13 cellular contexts compared by ENCODE assay signal in the genomic region with DNA sequence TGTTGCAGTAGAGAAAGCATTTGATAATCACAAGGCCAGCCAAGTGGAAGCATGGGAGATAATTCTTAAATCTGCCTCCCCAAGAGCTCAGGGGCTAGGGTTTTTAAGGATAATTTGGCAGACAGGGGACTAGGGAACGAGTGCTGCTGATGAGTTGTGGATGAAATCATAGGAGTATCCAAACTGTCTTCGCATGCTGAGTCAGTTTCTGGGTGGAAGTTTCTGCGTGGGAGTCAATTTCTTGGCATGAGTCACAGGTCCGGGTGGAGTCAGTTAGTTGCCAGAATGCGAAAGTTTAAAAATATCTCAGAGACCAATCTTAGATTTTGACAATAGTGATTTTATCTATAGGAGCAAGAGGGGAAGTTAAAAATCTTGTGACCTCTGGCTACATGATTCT.
DNase-seq lines count a peak whose midpoint lies in the region; ATAC-seq and TF ChIP-seq lines count a peak whose summit lies in the region.
"Had no signal": no experiment of that assay in that cellular context is flagged by ENCODE, and none has a peak within 500 bp of the region (broad histone marks: within the 10 kb centered on the region; RNA-seq: fewer than 3 reads in every experiment).

No MANE protein-coding gene starts in this region.

- no peak overlapping the region for H3K27ac ChIP-seq in RWPE1
- H3K27ac ChIP-seq: Peyer's patch had no signal

- H3K36me3 Mint-ChIP-seq in stimulated activated naive CD8-positive, alpha-beta T cell treated with anti-CD3 and anti-CD28 coated beads, Interleukin-15, Interleukin-2, amounts not matched to agents 100 ng/mL and 50 ng/mL, for 24 hours (ENCODE audit: low read depth): no peaks in the 10 kb centered on the region
- H3K36me3 Mint-ChIP-seq: naive B cell had no signal

- peak overlapping the region; percentile 59 for H3K27ac Mint-ChIP-seq in stimulated activated naive CD8-positive, alpha-beta T cell treated with anti-CD3 and anti-CD28 coated beads, Interleukin-15, Interleukin-2, amounts not matched to agents 100 ng/mL and 50 ng/mL, for 24 hours
- H3K27ac Mint-ChIP-seq: B cell, naive B cell had no signal

- peaks cover 17% of the 10 kb centered on the region for H3K4me1 Mint-ChIP-seq in stimulated activated naive CD8-positive, alpha-beta T cell treated with anti-CD3 and anti-CD28 coated beads, Interleukin-15, Interleukin-2, amounts not matched to agents 100 ng/mL and 50 ng/mL, for 24 hours (ENCODE audit: low read depth)
- H3K4me1 Mint-ChIP-seq: B cell; central memory CD8-positive, alpha-beta T cell; naive B cell had no signal

- ATAC-seq in GM18909 (IDR thresholded peaks at IDR 0.05; ENCODE audit: poor library complexity, unreplicated experiment): no peak
- ATAC-seq in HG03025 (IDR thresholded peaks at IDR 0.05; ENCODE audit: low FRiP score, unreplicated experiment): no peak

- H3K4me3 Mint-ChIP-seq in stimulated activated naive CD8-positive, alpha-beta T cell treated with anti-CD3 and anti-CD28 coated beads, Interleukin-15, Interleukin-2, amounts not matched to agents 100 ng/mL and 50 ng/mL, for 24 hours: peak overlapping the region; percentile 3
- H3K4me3 Mint-ChIP-seq: B cell; central memory CD8-positive, alpha-beta T cell; naive B cell had no signal

- POLR2A ChIA-PET in RWPE1 (lab: Yijun Ruan, JAX; ENCODE audit: low non-redundant PET): no interaction called here

- H3K9me3 Mint-ChIP-seq in stimulated activated naive CD8-positive, alpha-beta T cell treated with anti-CD3 and anti-CD28 coated beads, Interleukin-15, Interleukin-2, amounts not matched to agents 100 ng/mL and 50 ng/mL, for 24 hours: peaks cover 7% of the 10 kb centered on the region

- CTCF ChIA-PET in RWPE1 (lab: Yijun Ruan, JAX): interaction anchor here (0.6 kb wide), 2 partner anchors 143 to 208 kb away, joined by 3 to 8 read pairs; no protein-coding TSS in a partner anchor

- no peak for TF ChIP-seq CTCF in RWPE1 (conservative IDR thresholded peaks at IDR 0.05; ENCODE audit: low read depth)

- DNase-seq in activated naive CD4-positive, alpha-beta T cell treated with Interleukin-2 at 50 U/mL for 16 hours: peak; percentile 48
- no peak for DNase-seq in activated naive CD4-positive, alpha-beta T cell (lab: John Stamatoyannopoulos, UW)
- DNase-seq in RWPE1 (ENCODE audit: low spot score) (peak; percentile 73), fibroblast of peridontal ligament (ENCODE audit: extremely low read depth) (peak; percentile 64), NCI-H1436 treated with DMSO at 0.1 percent for 48 hours (lab: John Stamatoyannopoulos, UW) (no peak)
- DNase-seq: naive B cell, NCI-H1436, Peyer's patch had no signal

- H3K27me3 Mint-ChIP-seq in stimulated activated naive CD8-positive, alpha-beta T cell treated with anti-CD3 and anti-CD28 coated beads, Interleukin-15, Interleukin-2, amounts not matched to agents 100 ng/mL and 50 ng/mL, for 24 hours: no peaks in the 10 kb centered on the region
- H3K27me3 Mint-ChIP-seq: B cell had no signal

Comparison
In these comparisons a context has a peak if more than half of its experiments do, and no peak if none do; other contexts are left out.
1. DNase-seq: peak in activated naive CD4-positive, alpha-beta T cell treated with Interleukin-2 at 50 U/mL for 16 hours (single experiment), RWPE1 (single experiment) and fibroblast of peridontal ligament (single experiment); none in activated naive CD4-positive, alpha-beta T cell (0 of 4) and NCI-H1436 treated with DMSO at 0.1 percent for 48 hours (single experiment).